ENCODE assay signal across 1 cellular context in the genomic region with DNA sequence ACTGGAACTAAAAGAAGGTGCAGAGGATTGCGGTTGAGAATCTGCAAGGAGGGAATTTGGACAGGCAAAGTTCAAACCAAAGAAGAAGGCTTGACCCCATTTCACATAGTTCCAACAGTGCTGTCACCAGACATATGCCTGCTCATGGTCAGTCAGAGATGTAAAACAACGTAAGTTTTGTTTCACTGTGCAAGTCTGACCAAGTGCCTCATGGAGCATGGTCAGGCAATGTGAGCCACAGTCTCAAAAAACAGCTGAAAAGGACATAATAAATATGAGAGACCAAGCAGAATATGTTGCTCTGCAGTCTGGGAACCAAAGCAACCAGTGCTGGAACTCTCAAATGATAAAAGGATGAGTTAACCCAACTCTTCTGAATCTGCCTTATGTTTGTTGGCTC.
TF ChIP-seq lines count a peak whose summit lies in the region.

No MANE protein-coding gene starts in this region.

TF ChIP-seq in IMR-90, 13 proteins besides CTCF, POLR2A, EP300 and RAD21 (continued from another document):
- TF ChIP-seq FOS (IDR thresholded peaks at IDR 0.05; ENCODE audit: low read depth, low read length) (no peak), CEBPB (IDR thresholded peaks at IDR 0.05; ENCODE audit: low read depth, low read length) (no peak), RCOR1 (IDR thresholded peaks at IDR 0.05; ENCODE audit: insufficient replicate concordance, low read length) (no peak), MAZ (IDR thresholded peaks at IDR 0.05; ENCODE audit: borderline replicate concordance, low read depth, low read length) (no peak), CHD1 (IDR thresholded peaks at IDR 0.05; ENCODE audit: low read depth, low read length) (no peak)
TF ChIP-seq in IMR-90: peak in this region for 0.
